ENCODE assay signal across 6 cellular contexts in genomic region chr22:23561025-23561510, GRCh38. TPM values are rescaled to one million over a fixed set of nuclear protein-coding genes. Genes with fewer than 3 reads are reported as not detected.
"Had no signal": no experiment of that assay in that cellular context is flagged by ENCODE, and none has a peak within 500 bp of the region (broad histone marks: within the 10 kb centered on the region; RNA-seq: fewer than 3 reads in every experiment).

No MANE protein-coding gene starts in this region.

RNA-seq across cellular contexts. Expression of gene IGLL1, which starts 19.0 kb away (rescaled TPM):
- total RNA-seq: M059J, PC-3, Peyer's patch, Right ventricle myocardium superior, SJSA1 had no signal
- polyA plus RNA-seq: SK-N-SH had no signal
